20 cellular contexts compared by ENCODE assay signal in the genomic region with DNA sequence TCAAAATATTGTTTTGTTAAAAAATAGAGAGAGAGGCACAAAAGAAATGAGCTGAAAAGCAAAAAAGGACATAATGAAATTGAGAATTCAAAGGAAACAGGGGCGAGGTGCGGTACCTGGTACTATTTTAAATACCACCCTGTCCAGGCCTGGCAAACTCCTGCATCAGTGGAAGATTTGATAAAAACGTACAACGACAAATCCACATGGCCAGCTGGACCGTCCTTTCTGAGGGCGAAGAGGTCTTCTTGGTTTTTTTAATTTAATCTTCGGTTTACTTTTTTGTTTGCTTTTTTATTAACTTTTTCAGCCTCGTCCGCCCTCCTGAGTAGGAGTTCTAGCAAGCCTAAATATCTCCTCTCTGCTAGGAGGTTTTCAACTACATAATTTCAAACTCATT. TPM values are rescaled to one million over a fixed set of nuclear protein-coding genes. Genes with fewer than 3 reads are reported as not detected.
DNase-seq lines count a peak whose midpoint lies in the region; ATAC-seq, FAIRE-seq and TF ChIP-seq lines count a peak whose summit lies in the region.
"Had no signal": no experiment of that assay in that cellular context is flagged by ENCODE, and none has a peak within 500 bp of the region (broad histone marks: within the 10 kb centered on the region; RNA-seq: fewer than 3 reads in every experiment).

No MANE protein-coding gene starts in this region.

- H3K27me3 Mint-ChIP-seq in CD8-positive, alpha-beta T cell (ENCODE audit: low read depth) = no peaks in the 10 kb centered on the region
- H3K27me3 Mint-ChIP-seq in activated naive CD8-positive, alpha-beta T cell treated with anti-CD3 and anti-CD28 coated beads, Interleukin-2, amount 10 ng/mL, durations not matched to agents 7 days and 5 days = no peaks in the 10 kb centered on the region

- 80 to 88% methylated on average over 9 of the region's 9 CpGs for WGBS in upper lobe of left lung, 2 donors

- H3K36me3 Mint-ChIP-seq in CD8-positive, alpha-beta T cell = peaks cover 91% of the 10 kb centered on the region
- peaks cover 51% of the 10 kb centered on the region for H3K36me3 Mint-ChIP-seq in activated naive CD8-positive, alpha-beta T cell treated with anti-CD3 and anti-CD28 coated beads, Interleukin-2, amount 10 ng/mL, durations not matched to agents 7 days and 5 days

- H4K20me1 ChIP-seq in neural cell (ENCODE audit: insufficient read depth) = peaks cover 83% of the 10 kb centered on the region

- no peak overlapping the region for H2AFZ ChIP-seq in neural cell (ENCODE audit: low read depth, low read length)

- intact Hi-C loops in CD8-positive, alpha-beta T cell (cut with DNase I, micrococcal nuclease) = loop anchor here (10.0 kb wide), 2 partner anchors 205 to 805 kb away; a partner anchor contains a TSS

- no peaks in the 10 kb centered on the region for H3K27me3 ChIP-seq in CD8-positive, alpha-beta T cell (ENCODE audit: insufficient read depth, low read length)
- H3K27me3 ChIP-seq in neural cell (ENCODE audit: insufficient read depth, low read depth, low read length) = no peaks in the 10 kb centered on the region
- peaks cover 0 to 2% (median 0%) of the 10 kb centered on the region in 4 donors for H3K27me3 ChIP-seq in upper lobe of left lung
- H3K27me3 ChIP-seq: SJSA1 had no signal

- DNase-seq in CD8-positive, alpha-beta T cell = peak in 1 of 7 experiments; percentile 22
- DNase-seq in SK-N-MC (ENCODE audit: low read depth, low spot score) (no peak), NCI-H69 (lab: John Stamatoyannopoulos, UW) (no peak), OCI-M2 (lab: John Stamatoyannopoulos, UW; ENCODE audit: unreplicated experiment) (no peak), GM12891 (ENCODE audit: insufficient read length, low spot score) (no peak), upper lobe of left lung (no peak)
- DNase-seq in activated naive CD8-positive, alpha-beta T cell treated with anti-CD3 and anti-CD28 coated beads, Interleukin-2, amount 10 ng/mL, durations not matched to agents 7 days and 5 days = peak; percentile 15
- DNase-seq: dermis blood vessel endothelial cell, erythroblast, lower lobe of right lung, NCI-H2081 treated with DMSO at 0.1 percent for 48 hours, NCI-H524, trophoblast cell had no signal

- H3K79me2 ChIP-seq in neural cell (replicated peaks; ENCODE audit: insufficient read depth, low read length) = peaks cover 100% of the 10 kb centered on the region

- FAIRE-seq in GM12891 (lab: Jason Lieb, UNC) = no peak
- FAIRE-seq: H54, K562 had no signal

- TF ChIP-seq EP300 in neural cell (conservative IDR thresholded peaks at IDR 0.05; ENCODE audit: poor library complexity, severe bottlenecking) (no peak), upper lobe of left lung (IDR thresholded peaks at IDR 0.05) (no peak)

- H3K9me3 ChIP-seq in CD8-positive, alpha-beta T cell (ENCODE audit: low read length) = no peaks in the 10 kb centered on the region
- H3K9me3 ChIP-seq in SK-N-MC (ENCODE audit: low read depth, low read length) (no peaks in the 10 kb centered on the region), neural cell (ENCODE audit: low read length) (no peaks in the 10 kb centered on the region), upper lobe of left lung (no peaks in the 10 kb centered on the region)
- H3K9me3 ChIP-seq: lower lobe of right lung, SJSA1 had no signal

- no peaks in the 10 kb centered on the region for H3K9me3 Mint-ChIP-seq in CD8-positive, alpha-beta T cell
- no peaks in the 10 kb centered on the region for H3K9me3 Mint-ChIP-seq in activated naive CD8-positive, alpha-beta T cell treated with anti-CD3 and anti-CD28 coated beads, Interleukin-2, amount 10 ng/mL, durations not matched to agents 7 days and 5 days

- TF ChIP-seq POLR2A in GM12891 (IDR thresholded peaks at IDR 0.05; ENCODE audit: low read depth, low read length) = no peak
- no peak for TF ChIP-seq POLR2A in upper lobe of left lung (IDR thresholded peaks at IDR 0.05)

- H3K9ac ChIP-seq in SK-N-MC (ENCODE audit: insufficient read length) (peak overlapping the region; percentile 100), neural cell (ENCODE audit: low read length) (peak overlapping the region; percentile 98)

- no peaks in the 10 kb centered on the region for H3F3A ChIP-seq in neural cell (ENCODE audit: insufficient read depth, low read length, poor library complexity, severe bottlenecking)

- peaks cover 94% of the 10 kb centered on the region for H3K4me1 ChIP-seq in CD8-positive, alpha-beta T cell (ENCODE audit: insufficient read depth, low read length)
- H3K4me1 ChIP-seq in upper lobe of left lung = no peaks in the 10 kb centered on the region
- H3K4me1 ChIP-seq: lower lobe of right lung had no signal

- no peak for TF ChIP-seq CTCF in CD8-positive, alpha-beta T cell (IDR thresholded peaks at IDR 0.05)
- TF ChIP-seq CTCF in neural cell (IDR thresholded peaks at IDR 0.05; ENCODE audit: poor library complexity, severe bottlenecking) = no peak
- TF ChIP-seq CTCF in upper lobe of left lung (IDR thresholded peaks at IDR 0.05) = no peak

- ATAC-seq in CD8-positive, alpha-beta T cell = no peak
- no peak for ATAC-seq in activated naive CD8-positive, alpha-beta T cell treated with anti-CD3 and anti-CD28 coated beads, Interleukin-2, amount 10 ng/mL, durations not matched to agents 7 days and 5 days (ENCODE audit: low read depth)
- ATAC-seq in upper lobe of left lung (ENCODE audit: low FRiP score in 2 of 2) = no peak
- ATAC-seq: K562, lower lobe of right lung had no signal

- TF ChIP-seq RAD21 in neural cell (conservative IDR thresholded peaks at IDR 0.05) = no peak

- peak overlapping the region; percentile 100 for H3K27ac Mint-ChIP-seq in CD8-positive, alpha-beta T cell
- H3K27ac Mint-ChIP-seq in activated naive CD8-positive, alpha-beta T cell treated with anti-CD3 and anti-CD28 coated beads, Interleukin-2, amount 10 ng/mL, durations not matched to agents 7 days and 5 days = peak overlapping the region; percentile 99

- peaks cover 34% of the 10 kb centered on the region for H3K36me3 ChIP-seq in CD8-positive, alpha-beta T cell (ENCODE audit: insufficient read depth, low read length)
- peaks cover 100% of the 10 kb centered on the region for H3K36me3 ChIP-seq in SK-N-MC (ENCODE audit: insufficient read depth, low read length)
- H3K36me3 ChIP-seq in neural cell (ENCODE audit: insufficient read depth, low read length) = peaks cover 9% of the 10 kb centered on the region
- H3K36me3 ChIP-seq in upper lobe of left lung = no peaks in the 10 kb centered on the region
- H3K36me3 ChIP-seq: lower lobe of right lung, SJSA1 had no signal

- H3K27ac ChIP-seq in CD8-positive, alpha-beta T cell (ENCODE audit: low read depth, low read length) = peak overlapping the region; percentile 97
- H3K27ac ChIP-seq in SK-N-MC = peak overlapping the region; percentile 96
- H3K27ac ChIP-seq in neural cell (ENCODE audit: low read length) = peak overlapping the region; percentile 98
- H3K27ac ChIP-seq in upper lobe of left lung = no peak overlapping the region
- H3K27ac ChIP-seq: HL-60, SJSA1 had no signal

- H3K4me2 ChIP-seq in neural cell (ENCODE audit: low read length) = peak overlapping the region; percentile 37

- H3K4me3 Mint-ChIP-seq in CD8-positive, alpha-beta T cell = peak overlapping the region; percentile 100
- H3K4me3 Mint-ChIP-seq in activated naive CD8-positive, alpha-beta T cell treated with anti-CD3 and anti-CD28 coated beads, Interleukin-2, amount 10 ng/mL, durations not matched to agents 7 days and 5 days = peak overlapping the region; percentile 98

- POLR2A ChIA-PET in CD8-positive, alpha-beta T cell (lab: Charles Lee) = interaction anchor here (1.0 to 58.6 kb wide), 6 partner anchors 9 to 1282 kb away, joined by 3 to 2179 read pairs (median 8); a partner anchor contains a TSS
- POLR2A ChIA-PET in activated naive CD8-positive, alpha-beta T cell treated with anti-CD3 and anti-CD28 coated beads, Interleukin-2, amount 10 ng/mL, durations not matched to agents 7 days and 5 days (lab: Charles Lee) = interaction anchor here (0.7 to 16.1 kb wide), 13 partner anchors 7 to 1802 kb away, joined by 3 to 796 read pairs (median 7); a partner anchor contains a TSS

- CTCF ChIA-PET in CD8-positive, alpha-beta T cell (lab: Charles Lee) = interaction anchor here (0.9 to 11.2 kb wide), 8 partner anchors 11 to 78 kb away, joined by 3 to 284 read pairs (median 6); a partner anchor contains a TSS

- peak overlapping the region; percentile 46 for H3K4me3 ChIP-seq in CD8-positive, alpha-beta T cell (ENCODE audit: low read depth, low read length)
- peak overlapping the region; percentile 83 for H3K4me3 ChIP-seq in SK-N-MC
- peak overlapping the region; percentile 91 for H3K4me3 ChIP-seq in neural cell (ENCODE audit: low read length)
- no peak overlapping the region for H3K4me3 ChIP-seq in upper lobe of left lung
- H3K4me3 ChIP-seq: K562, lower lobe of right lung, SJSA1 had no signal

- peaks cover 98% of the 10 kb centered on the region for H3K4me1 Mint-ChIP-seq in CD8-positive, alpha-beta T cell (ENCODE audit: low read depth)
- peaks cover 79% of the 10 kb centered on the region for H3K4me1 Mint-ChIP-seq in activated naive CD8-positive, alpha-beta T cell treated with anti-CD3 and anti-CD28 coated beads, Interleukin-2, amount 10 ng/mL, durations not matched to agents 7 days and 5 days

- no peaks in the 10 kb centered on the region for H3K9me2 ChIP-seq in neural cell (ENCODE audit: insufficient read depth, low read length)

TF ChIP-seq in neural cell, 6 proteins besides CTCF, POLR2A, EP300 and RAD21:
- no peak for TF ChIP-seq POLR2AphosphoS5 (IDR thresholded peaks at IDR 0.05)
- no peak for TF ChIP-seq MXI1 (conservative IDR thresholded peaks at IDR 0.05; ENCODE audit: poor library complexity, severe bottlenecking)
- TF ChIP-seq EZH2 (IDR thresholded peaks at IDR 0.05; ENCODE audit: borderline replicate concordance, insufficient read depth, low read length, poor library complexity, severe bottlenecking) = no peak

TF ChIP-seq in GM12891, 5 proteins besides CTCF, POLR2A, EP300 and RAD21:
- no peak for TF ChIP-seq POLR2AphosphoS5 (IDR thresholded peaks at IDR 0.05; ENCODE audit: low read depth, low read length)
- TF ChIP-seq POU2F2 (IDR thresholded peaks at IDR 0.05; ENCODE audit: low read depth, low read length) = no peak
- TF ChIP-seq TAF1 (IDR thresholded peaks at IDR 0.05; ENCODE audit: low read depth, low read length) = no peak
- TF ChIP-seq PAX5 (IDR thresholded peaks at IDR 0.05; ENCODE audit: insufficient read depth, low read length, severe bottlenecking) = no peak
- TF ChIP-seq SPI1 (IDR thresholded peaks at IDR 0.05; ENCODE audit: low read depth, low read length) = no peak
TF ChIP-seq in GM12891: peak in this region for 0.

RNA-seq across cellular contexts. Expression of a gene that starts 11.9 kb away (rescaled TPM):
- 100 to 1,000 TPM; 273 to 284 TPM for total RNA-seq in CD8-positive, alpha-beta T cell
- total RNA-seq in activated naive CD8-positive, alpha-beta T cell treated with anti-CD3 and anti-CD28 coated beads, Interleukin-2, amount 10 ng/mL, durations not matched to agents 7 days and 5 days = 100 to 1,000 TPM in 1 of 2 experiments, 10 to 100 TPM in 1; 99.5 to 104 TPM
- 98.9 and 104 TPM in 2 replicates for polyA plus RNA-seq in neural cell
- 259 and 270 TPM in 2 replicates for polyA minus RNA-seq in neural cell
- 0.14 TPM for polyA plus RNA-seq in GM12891 (2012; ENCODE audit: low read depth, missing spikeins)
- total RNA-seq in upper lobe of left lung = 1 to 10 TPM; 1.1 to 4.5 (median 2.2) TPM
- total RNA-seq: OCI-LY7 had no signal
- polyA plus RNA-seq: BJ, K562 had no signal

Comparison
In these comparisons a context has a peak if more than half of its experiments do, and no peak if none do; other contexts are left out.
1. H3K27ac ChIP-seq: peak in CD8-positive, alpha-beta T cell (single experiment), SK-N-MC (single experiment) and neural cell (single experiment); none in upper lobe of left lung (0 of 4).
2. H3K4me3 ChIP-seq: peak in CD8-positive, alpha-beta T cell (single experiment), SK-N-MC (single experiment) and neural cell (single experiment); none in upper lobe of left lung (0 of 4).
3. RNA of a gene that starts 11.9 kb away (total RNA-seq): 273 to 284 TPM in CD8-positive, alpha-beta T cell and 99.5 to 104 TPM in activated naive CD8-positive, alpha-beta T cell treated with anti-CD3 and anti-CD28 coated beads, Interleukin-2, amount 10 ng/mL, durations not matched to agents 7 days and 5 days; 1.1 to 4.5 TPM in upper lobe of left lung; every median in the first group is over 10 times any median in the second.